In the genomic region with DNA sequence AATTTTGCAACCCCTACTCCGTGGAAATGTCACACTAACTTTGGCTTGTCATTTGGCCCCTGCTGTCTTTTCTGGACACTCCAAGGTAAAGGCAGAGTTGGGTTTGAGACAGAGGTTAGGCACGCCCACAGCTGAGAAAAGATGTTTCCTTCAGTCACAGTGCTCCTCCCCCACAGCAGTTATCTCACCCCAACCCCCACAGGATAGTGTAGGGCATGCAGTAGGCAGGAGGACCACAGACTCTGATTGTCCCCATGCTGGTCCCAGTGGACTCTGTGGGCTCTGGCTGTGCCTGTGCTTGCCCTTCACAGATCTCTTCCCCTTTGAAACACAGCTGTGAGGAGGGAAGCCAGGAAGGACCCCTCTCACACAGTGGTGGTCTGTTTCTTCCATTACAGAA, we compare ENCODE assay signal across 26 cellular contexts.
DNase-seq lines count a peak whose midpoint lies in the region; ATAC-seq and TF ChIP-seq lines count a peak whose summit lies in the region.
"Had no signal": no experiment of that assay in that cellular context is flagged by ENCODE, and none has a peak within 500 bp of the region (broad histone marks: within the 10 kb centered on the region; RNA-seq: fewer than 3 reads in every experiment).

No MANE protein-coding gene starts in this region.

- no peaks in the 10 kb centered on the region for H3K27me3 Mint-ChIP-seq in natural killer cell treated with Interleukin-12 subunit alpha and Interleukin-12 subunit beta and Interleukin-15 and Interleukin-18, amount 100 ng/mL, for 72 hours
- H3K27me3 Mint-ChIP-seq in natural killer cell (ENCODE audit: low read depth in 2 of 2) (peaks cover 0 to 2% of the 10 kb centered on the region in 2 donors), mesothelial cell of epicardium (ENCODE audit: low read depth) (no peaks in the 10 kb centered on the region)

- intact Hi-C loops in natural killer cell (cut with micrococcal nuclease) (no loop called here), gastrocnemius medialis (cut with DNase I; ENCODE audit: low total_unique reads) (no loop called here)

- peaks cover 19 to 23% of the 10 kb centered on the region in 2 donors for H3K4me1 Mint-ChIP-seq in natural killer cell treated with Interleukin-12 subunit alpha and Interleukin-12 subunit beta and Interleukin-15 and Interleukin-18, amount 100 ng/mL, for 72 hours (ENCODE audit: low read depth in 2 of 2)
- peaks cover 6 to 9% of the 10 kb centered on the region in 2 donors for H3K4me1 Mint-ChIP-seq in natural killer cell
- peaks cover 25% of the 10 kb centered on the region for H3K4me1 Mint-ChIP-seq in mesothelial cell of epicardium

- in situ Hi-C loops in gastrocnemius medialis (cut with MboI; ENCODE audit: low sequenced_read_pairs in 4 of 4) = no loop called here

- H3K27ac ChIP-seq in gastrocnemius medialis = no peak overlapping the region
- H3K27ac ChIP-seq: C4-2B, heart right ventricle, PC-9, skin epidermis, suprapubic skin had no signal

- no peaks in the 10 kb centered on the region for H3K36me3 ChIP-seq in gastrocnemius medialis
- H3K36me3 ChIP-seq: breast epithelium, heart right ventricle, suprapubic skin had no signal

- H3K27ac Mint-ChIP-seq in natural killer cell treated with Interleukin-12 subunit alpha and Interleukin-12 subunit beta and Interleukin-15 and Interleukin-18, amount 100 ng/mL, for 72 hours = peak overlapping the region; percentile 53 to 72
- H3K27ac Mint-ChIP-seq in natural killer cell (no peak overlapping the region), mesothelial cell of epicardium (peak overlapping the region; percentile 69)

- ATAC-seq in natural killer cell treated with Interleukin-12 subunit alpha and Interleukin-12 subunit beta and Interleukin-15 and Interleukin-18, amount 100 ng/mL, for 72 hours = peak; percentile 66 to 77
- ATAC-seq in natural killer cell = no peak
- ATAC-seq in GM21619 (IDR thresholded peaks at IDR 0.05; ENCODE audit: unreplicated experiment) = no peak
- ATAC-seq in gastrocnemius medialis = no peak
- ATAC-seq: heart right ventricle had no signal

- TF ChIP-seq CTCF in natural killer cell (IDR thresholded peaks at IDR 0.05) = no peak
- no peak for TF ChIP-seq CTCF in mesothelial cell of epicardium (IDR thresholded peaks at IDR 0.05; ENCODE audit: unreplicated experiment)
- no peak for TF ChIP-seq CTCF in gastrocnemius medialis (IDR thresholded peaks at IDR 0.05 in 4 of 5, conservative IDR thresholded peaks at IDR 0.05 in 1 of 5)

- H3K9me3 Mint-ChIP-seq in natural killer cell treated with Interleukin-12 subunit alpha and Interleukin-12 subunit beta and Interleukin-15 and Interleukin-18, amount 100 ng/mL, for 72 hours = peaks cover 16% of the 10 kb centered on the region
- peaks cover 2 to 7% of the 10 kb centered on the region in 2 donors for H3K9me3 Mint-ChIP-seq in natural killer cell
- H3K9me3 Mint-ChIP-seq in mesothelial cell of epicardium = peaks cover 25% of the 10 kb centered on the region

- H3K4me3 Mint-ChIP-seq in natural killer cell treated with Interleukin-12 subunit alpha and Interleukin-12 subunit beta and Interleukin-15 and Interleukin-18, amount 100 ng/mL, for 72 hours = peak overlapping the region; percentile 32
- no peak overlapping the region for H3K4me3 Mint-ChIP-seq in natural killer cell
- no peak overlapping the region for H3K4me3 Mint-ChIP-seq in mesothelial cell of epicardium

- no peak overlapping the region for H3K4me3 ChIP-seq in gastrocnemius medialis
- H3K4me3 ChIP-seq: breast epithelium, heart right ventricle, PC-9, skin epidermis, suprapubic skin had no signal

- H3K9me3 ChIP-seq in gastrocnemius medialis = peaks cover 0 to 6% (median 0%) of the 10 kb centered on the region in 3 donors

- TF ChIP-seq POLR2A in gastrocnemius medialis (IDR thresholded peaks at IDR 0.05) = no peak

- H3K27me3 ChIP-seq in gastrocnemius medialis = no peaks in the 10 kb centered on the region
- H3K27me3 ChIP-seq: breast epithelium, heart right ventricle, suprapubic skin had no signal

- no peak for DNase-seq in natural killer cell treated with Interleukin-12 subunit alpha and Interleukin-12 subunit beta and Interleukin-15 and Interleukin-18, amount 100 ng/mL, for 72 hours (ENCODE audit: low spot score)
- DNase-seq in natural killer cell (no peak), RPMI8226 (peak; percentile 57), mesothelial cell of epicardium (ENCODE audit: low spot score in 2 of 2, unreplicated experiment in 2 of 2) (no peak), gastrocnemius medialis (no peak)
- no peak for DNase-seq in activated naive CD4-positive, alpha-beta T cell treated with anti-CD3 and anti-CD28 coated beads, Interleukin-2, amount 50 U/mL, for 16 hours
- DNase-seq: activated CD4-positive, alpha-beta T cell treated with anti-CD3 and anti-CD28 coated beads, Interleukin-2, amount 50 U/mL, for 4 hours; activated CD8-positive, alpha-beta memory T cell treated with anti-CD3 and anti-CD28 coated beads, Interleukin-2, amount 50 U/mL, for 48 hours; amygdala; effector CD8-positive, alpha-beta T cell; foreskin fibroblast; HCEC 1CT; heart right ventricle; Kasumi-1; NCI-H1105; NCI-H2029; NCI-H2227 treated with DMSO at 0.1 percent for 48 hours; NCI-H82; PC-9; SIG-M5; SW 1271 had no signal

- H3K36me3 Mint-ChIP-seq in natural killer cell treated with Interleukin-12 subunit alpha and Interleukin-12 subunit beta and Interleukin-15 and Interleukin-18, amount 100 ng/mL, for 72 hours = peaks cover 20% of the 10 kb centered on the region
- H3K36me3 Mint-ChIP-seq in natural killer cell (no peaks in the 10 kb centered on the region), mesothelial cell of epicardium (peaks cover 2% of the 10 kb centered on the region)

- H3K4me1 ChIP-seq in gastrocnemius medialis = no peaks in the 10 kb centered on the region
- H3K4me1 ChIP-seq: breast epithelium, heart right ventricle had no signal

Comparison
In these comparisons a context has a peak if more than half of its experiments do, and no peak if none do; other contexts are left out.
1. ATAC-seq: peak in natural killer cell treated with Interleukin-12 subunit alpha and Interleukin-12 subunit beta and Interleukin-15 and Interleukin-18, amount 100 ng/mL, for 72 hours (2 of 2); none in natural killer cell (0 of 3), GM21619 (single experiment) and gastrocnemius medialis (0 of 2).
2. H3K27ac Mint-ChIP-seq: peak in natural killer cell treated with Interleukin-12 subunit alpha and Interleukin-12 subunit beta and Interleukin-15 and Interleukin-18, amount 100 ng/mL, for 72 hours (2 of 2) and mesothelial cell of epicardium (single experiment); none in natural killer cell (0 of 2).